In the genomic region with DNA sequence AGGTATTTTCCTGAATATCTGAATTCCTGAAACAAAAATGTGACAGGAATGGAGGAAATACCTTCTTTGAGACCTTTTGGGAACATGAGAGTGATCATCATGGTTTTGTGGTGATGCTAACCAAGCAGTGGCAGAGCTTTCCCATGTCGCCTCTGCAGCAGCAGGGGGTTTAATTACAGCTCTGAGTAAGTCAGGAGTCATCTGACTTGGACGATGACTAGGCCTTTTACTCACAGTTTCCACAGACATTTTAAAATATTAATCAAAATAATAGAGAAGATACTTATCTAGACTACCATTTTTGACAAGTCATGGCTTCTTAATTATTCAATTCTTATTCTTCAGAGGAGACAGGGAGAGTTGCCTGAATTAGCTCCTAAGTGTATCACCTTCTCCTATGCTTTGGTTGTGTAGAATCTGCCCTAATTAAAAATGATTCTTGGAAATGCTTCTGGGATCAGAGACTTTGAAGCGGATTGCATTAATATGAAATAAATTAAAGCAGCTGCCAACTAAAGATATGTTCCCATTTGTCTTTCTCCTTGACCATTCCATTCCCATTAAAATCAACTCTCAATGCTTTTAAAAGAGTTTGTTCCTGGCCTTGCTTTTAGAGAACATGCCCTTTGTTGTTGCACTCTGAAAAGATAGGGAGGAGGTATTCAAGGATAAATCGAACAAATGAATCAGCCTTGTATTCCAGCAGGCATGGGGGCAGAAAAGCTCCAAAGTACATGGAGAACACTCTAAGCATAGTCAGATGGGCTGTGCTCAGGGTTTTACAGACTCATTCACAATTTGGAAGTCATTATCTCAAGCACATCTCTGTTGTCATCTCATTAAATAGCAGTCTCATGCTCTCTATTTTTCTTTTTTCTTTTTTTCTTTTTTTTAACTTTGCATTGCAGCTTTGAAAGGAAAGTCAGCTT, we compare ENCODE assay signal across 12 cellular contexts. TPM values are rescaled to one million over a fixed set of nuclear protein-coding genes. Genes with fewer than 3 reads are reported as not detected.
A peak's percentile ranks its signal among the peaks of the same experiment; 100 is the strongest.
DNase-seq lines count a peak whose midpoint lies in the region; ATAC-seq, FAIRE-seq and TF ChIP-seq lines count a peak whose summit lies in the region.
"Had no signal": no experiment of that assay in that cellular context is flagged by ENCODE, and none has a peak within 500 bp of the region (broad histone marks: within the 10 kb centered on the region; RNA-seq: fewer than 3 reads in every experiment).

No MANE protein-coding gene starts in this region.

- no peak for DNase-seq in stimulated activated naive CD8-positive, alpha-beta T cell treated with anti-CD3 and anti-CD28 coated beads, Interleukin-15, amount 100 ng/mL, for 72 hours
- no peak for DNase-seq in stimulated activated naive CD8-positive, alpha-beta T cell treated with anti-CD3 and anti-CD28 coated beads, Interleukin-15, Interleukin-2, amounts not matched to agents 100 U/mL and 50 U/mL, for 24 hours
- DNase-seq in RCC 7860 (ENCODE audit: low spot score) (peak; percentile 88), fibroblast of villous mesenchyme (ENCODE audit: low read depth) (peak; percentile 63), DMS 273 treated with DMSO at 0.1 percent for 48 hours (lab: John Stamatoyannopoulos, UW) (no peak), globus pallidus (ENCODE audit: low spot score) (no peak)
- no peak for DNase-seq in stimulated activated CD4-positive, alpha-beta T cell treated with anti-CD3 and anti-CD28 coated beads, Interleukin-4, amount 100 ng/mL, for 4 hours
- DNase-seq: Caco-2; stimulated activated naive CD4-positive, alpha-beta T cell had no signal

- no peaks in the 10 kb centered on the region for H3K4me1 Mint-ChIP-seq in stimulated activated naive CD8-positive, alpha-beta T cell treated with anti-CD3 and anti-CD28 coated beads, Interleukin-15, amount 100 ng/mL, for 72 hours

- no peak overlapping the region for H3K4me3 ChIP-seq in fibroblast of villous mesenchyme (ENCODE audit: low read depth, low read length)

- H3K27me3 Mint-ChIP-seq in stimulated activated naive CD8-positive, alpha-beta T cell treated with anti-CD3 and anti-CD28 coated beads, Interleukin-15, amount 100 ng/mL, for 72 hours, result peaks cover 8% of the 10 kb centered on the region
- H3K27me3 Mint-ChIP-seq: IgD-negative memory B cell had no signal

- H3K4me3 Mint-ChIP-seq in stimulated activated naive CD8-positive, alpha-beta T cell treated with anti-CD3 and anti-CD28 coated beads, Interleukin-15, amount 100 ng/mL, for 72 hours, result no peak overlapping the region
- H3K4me3 Mint-ChIP-seq: IgD-negative memory B cell had no signal

- no peak overlapping the region for H3K27ac Mint-ChIP-seq in stimulated activated naive CD8-positive, alpha-beta T cell treated with anti-CD3 and anti-CD28 coated beads, Interleukin-15, amount 100 ng/mL, for 72 hours
- H3K27ac Mint-ChIP-seq: IgD-negative memory B cell had no signal

- peak; percentile 95 for FAIRE-seq in RCC 7860 (lab: Jason Lieb, UNC)
- FAIRE-seq: colon had no signal

- peak; percentile 77 for ATAC-seq in stimulated activated naive CD8-positive, alpha-beta T cell treated with anti-CD3 and anti-CD28 coated beads, Interleukin-15, amount 100 ng/mL, for 72 hours
- ATAC-seq in stimulated activated naive CD8-positive, alpha-beta T cell treated with anti-CD3 and anti-CD28 coated beads, Interleukin-15, Interleukin-2, amounts not matched to agents 100 U/mL and 50 U/mL, for 24 hours, result no peak
- ATAC-seq in HG02678 (IDR thresholded peaks at IDR 0.05; ENCODE audit: unreplicated experiment), result no peak

- peaks cover 0 to 14% of the 10 kb centered on the region in 2 donors for H3K9me3 Mint-ChIP-seq in stimulated activated naive CD8-positive, alpha-beta T cell treated with anti-CD3 and anti-CD28 coated beads, Interleukin-15, amount 100 ng/mL, for 72 hours
- H3K9me3 Mint-ChIP-seq: IgD-negative memory B cell had no signal

- no peak for TF ChIP-seq CTCF in fibroblast of villous mesenchyme (IDR thresholded peaks at IDR 0.05; ENCODE audit: insufficient read depth, low read depth, low read length)

RNA-seq across cellular contexts. Expression of a gene that starts 7.7 kb away (rescaled TPM):
- not detected in 2 replicates for total RNA-seq in fibroblast of villous mesenchyme
- total RNA-seq: Caco-2 had no signal

Comparison
In these comparisons a context has a peak if more than half of its experiments do, and no peak if none do; other contexts are left out.
1. DNase-seq: peak in RCC 7860 (single experiment) and fibroblast of villous mesenchyme (single experiment); none in stimulated activated naive CD8-positive, alpha-beta T cell treated with anti-CD3 and anti-CD28 coated beads, Interleukin-15, amount 100 ng/mL, for 72 hours (0 of 2), stimulated activated naive CD8-positive, alpha-beta T cell treated with anti-CD3 and anti-CD28 coated beads, Interleukin-15, Interleukin-2, amounts not matched to agents 100 U/mL and 50 U/mL, for 24 hours (single experiment), DMS 273 treated with DMSO at 0.1 percent for 48 hours (single experiment), stimulated activated CD4-positive, alpha-beta T cell treated with anti-CD3 and anti-CD28 coated beads, Interleukin-4, amount 100 ng/mL, for 4 hours (0 of 2) and globus pallidus (single experiment).